8 cellular contexts compared by ENCODE assay signal in genomic region chr2:87507394-87508054, GRCh38.
DNase-seq lines count a peak whose midpoint lies in the region; ATAC-seq and TF ChIP-seq lines count a peak whose summit lies in the region.
"Not testable (repeated sequence)": the region's sequence is repeated elsewhere in the genome, so short reads cannot be mapped to it uniquely, and the experiment has no call there.

No MANE protein-coding gene starts in this region.

- DNase-seq in IMR-90; activated CD8-positive, alpha-beta memory T cell treated with anti-CD3 and anti-CD28 coated beads, Interleukin-2, amount 10 ng/mL, durations not matched to agents 7 days and 5 days; heart right ventricle; mucosa of descending colon; gastrocnemius medialis: not testable (repeated sequence)
- peak in 21 of 34 experiments; percentile 10 to 69 (median 38) for DNase-seq in T-cell
- peak; percentile 41 for DNase-seq in brain microvascular endothelial cell

- not testable (repeated sequence) for H3K9ac ChIP-seq in IMR-90 (ENCODE audit: low read depth, low read length)

- not testable (repeated sequence) for H3K36me3 Mint-ChIP-seq in T-cell; activated CD8-positive, alpha-beta memory T cell treated with anti-CD3 and anti-CD28 coated beads, Interleukin-2, amount 10 ng/mL, durations not matched to agents 7 days and 5 days

- dilution Hi-C loops in IMR-90 (cut with HindIII; ENCODE audit: low sequenced_read_pairs, unreplicated experiment), result not testable (repeated sequence)

- not testable (repeated sequence) for H3K9me3 ChIP-seq in IMR-90 (ENCODE audit: control insufficient read depth, insufficient read depth, low read length); heart right ventricle; mucosa of descending colon; gastrocnemius medialis

- H3K27ac Mint-ChIP-seq in T-cell, result peak overlapping the region in 1 of 2 donors; percentile 80
- H3K27ac Mint-ChIP-seq in activated CD8-positive, alpha-beta memory T cell treated with anti-CD3 and anti-CD28 coated beads, Interleukin-2, amount 10 ng/mL, durations not matched to agents 7 days and 5 days, result not testable (repeated sequence)

- TF ChIP-seq CTCF in IMR-90 (conservative IDR thresholded peaks at IDR 0.05; ENCODE audit: low read depth, low read length); brain microvascular endothelial cell (IDR thresholded peaks at IDR 0.05; ENCODE audit: low read depth, low read length, missing control alignments); heart right ventricle (IDR thresholded peaks at IDR 0.05); mucosa of descending colon (IDR thresholded peaks at IDR 0.05); gastrocnemius medialis (IDR thresholded peaks at IDR 0.05 in 4 of 5, conservative IDR thresholded peaks at IDR 0.05 in 1 of 5): not testable (repeated sequence)

- H3K4me1 ChIP-seq in ACC112 (ENCODE audit: control insufficient read depth, insufficient read depth, low read length, unreplicated experiment) (peaks cover 11% of the 10 kb centered on the region), heart right ventricle (peaks cover 0 to 17% (median 7%) of the 10 kb centered on the region in 9 donors)
- H3K4me1 ChIP-seq in IMR-90 (ENCODE audit: control insufficient read depth, insufficient read depth, low read length); mucosa of descending colon (ENCODE audit: low read depth); gastrocnemius medialis: not testable (repeated sequence)

- ATAC-seq in IMR-90 (ENCODE audit: low read depth) (peak; percentile 47), T-cell (replicated peaks in 1 of 4) (peak; percentile 73 to 83 (median 78)), heart right ventricle (peak; percentile 56 to 87 (median 70)), mucosa of descending colon (peak; percentile 79), gastrocnemius medialis (peak; percentile 40 to 66)
- ATAC-seq in activated CD8-positive, alpha-beta memory T cell treated with anti-CD3 and anti-CD28 coated beads, Interleukin-2, amount 10 ng/mL, durations not matched to agents 7 days and 5 days, result peak; percentile 8

- not testable (repeated sequence) for H3K36me3 ChIP-seq in ACC112 (ENCODE audit: insufficient read depth, low read length); IMR-90 (ENCODE audit: control insufficient read depth, insufficient read depth, low read length); brain microvascular endothelial cell (replicated peaks); heart right ventricle; mucosa of descending colon (ENCODE audit: low read depth); gastrocnemius medialis

- TF ChIP-seq RAD21 in IMR-90 (IDR thresholded peaks at IDR 0.05; ENCODE audit: low read length), result not testable (repeated sequence)

- H3K4me2 ChIP-seq in IMR-90 (ENCODE audit: low read depth, low read length), result not testable (repeated sequence)

- H3K4me3 ChIP-seq in ACC112 (ENCODE audit: low read depth, low read length); IMR-90 (ENCODE audit: insufficient read depth, low read depth, low read length); brain microvascular endothelial cell (ENCODE audit: low read depth, low read length); heart right ventricle; mucosa of descending colon; gastrocnemius medialis: not testable (repeated sequence)

- peaks cover 23% of the 10 kb centered on the region for H4K20me1 ChIP-seq in IMR-90 (ENCODE audit: insufficient read depth, low read length)

- H3K4ac ChIP-seq in IMR-90 (ENCODE audit: low read depth, low read length), result not testable (repeated sequence)

- not testable (repeated sequence) for H2BK120ac ChIP-seq in IMR-90 (ENCODE audit: low read depth, low read length)

- H2BK20ac ChIP-seq in IMR-90 (ENCODE audit: low read depth, low read length), result not testable (repeated sequence)

- peaks cover 0 to 24% (median 4%) of the 10 kb centered on the region in 3 donors for H3K4me1 Mint-ChIP-seq in T-cell
- peaks cover 18% of the 10 kb centered on the region for H3K4me1 Mint-ChIP-seq in activated CD8-positive, alpha-beta memory T cell treated with anti-CD3 and anti-CD28 coated beads, Interleukin-2, amount 10 ng/mL, durations not matched to agents 7 days and 5 days

- TF ChIP-seq POLR2A in IMR-90 (IDR thresholded peaks at IDR 0.05; ENCODE audit: low read depth, low read length); gastrocnemius medialis (IDR thresholded peaks at IDR 0.05): not testable (repeated sequence)

- H2BK15ac ChIP-seq in IMR-90 (ENCODE audit: low read depth, low read length), result not testable (repeated sequence)

- intact Hi-C loops in IMR-90 (cut with micrococcal nuclease); heart right ventricle (cut with DNase I); mucosa of descending colon (cut with DNase I, micrococcal nuclease); gastrocnemius medialis (cut with DNase I; ENCODE audit: low total_unique reads): not testable (repeated sequence)

- not testable (repeated sequence) for H2BK5ac ChIP-seq in IMR-90 (ENCODE audit: low read depth, low read length, poor library complexity, severe bottlenecking)

- POLR2A ChIA-PET in IMR-90 (lab: Charles Lee; ENCODE audit: unreplicated experiment); T-cell (lab: Charles Lee): not testable (repeated sequence)

- H3K23ac ChIP-seq in IMR-90 (ENCODE audit: low read depth, low read length), result not testable (repeated sequence)

- not testable (repeated sequence) for H4K5ac ChIP-seq in IMR-90 (ENCODE audit: low read depth, low read length)

- not testable (repeated sequence) for H3K27me3 Mint-ChIP-seq in T-cell; activated CD8-positive, alpha-beta memory T cell treated with anti-CD3 and anti-CD28 coated beads, Interleukin-2, amount 10 ng/mL, durations not matched to agents 7 days and 5 days

- H3K56ac ChIP-seq in IMR-90 (ENCODE audit: extremely low read depth, insufficient read depth, low read length), result not testable (repeated sequence)

- not testable (repeated sequence) for H3K18ac ChIP-seq in IMR-90 (ENCODE audit: low read depth, low read length)

- H2AK5ac ChIP-seq in IMR-90 (ENCODE audit: low read depth, low read length), result not testable (repeated sequence)

- not testable (repeated sequence) for H2AFZ ChIP-seq in ACC112 (ENCODE audit: low read length, unreplicated experiment); IMR-90 (replicated peaks; ENCODE audit: low read length, poor library complexity)

- H3K79me1 ChIP-seq in IMR-90 (ENCODE audit: low read depth in 1 of 2, low read length in 2 of 2), result not testable (repeated sequence)

- BruUV-seq in IMR-90 (replicated peaks; lab: Mats Ljungman, UMichigan), result not testable (repeated sequence)

- H3K14ac ChIP-seq in IMR-90 (replicated peaks; ENCODE audit: low read depth, low read length), result not testable (repeated sequence)

- not testable (repeated sequence) for H3K9me1 ChIP-seq in IMR-90 (ENCODE audit: insufficient read depth, low read length)

- in situ Hi-C loops in IMR-90 (cut with MboI; ENCODE audit: low sequenced_read_pairs); brain microvascular endothelial cell (cut with HindIII; ENCODE audit: low pct_ligation_motif_present, low sequenced_read_pairs); gastrocnemius medialis (cut with MboI; ENCODE audit: low sequenced_read_pairs in 4 of 4): not testable (repeated sequence)

- H3K9me3 Mint-ChIP-seq in T-cell; activated CD8-positive, alpha-beta memory T cell treated with anti-CD3 and anti-CD28 coated beads, Interleukin-2, amount 10 ng/mL, durations not matched to agents 7 days and 5 days (ENCODE audit: low read depth): not testable (repeated sequence)

- H3K79me2 ChIP-seq in ACC112 (ENCODE audit: control insufficient read depth, insufficient read depth, low read length, unreplicated experiment), result peaks cover 16% of the 10 kb centered on the region

- not testable (repeated sequence) for H2AK9ac ChIP-seq in IMR-90 (replicated peaks; ENCODE audit: low read depth, low read length, poor library complexity)

- H3K27ac ChIP-seq in ACC112 (ENCODE audit: low read depth, low read length), result peak overlapping the region; percentile 79; the same call in 1 of the 2 replicates
- H3K27ac ChIP-seq in IMR-90 (ENCODE audit: insufficient read depth, low read length); brain microvascular endothelial cell; gastrocnemius medialis: not testable (repeated sequence)
- peak overlapping the region in 1 of 10 donors; percentile 43 for H3K27ac ChIP-seq in heart right ventricle

- H4K8ac ChIP-seq in IMR-90 (ENCODE audit: low read depth in 2 of 2, low read length in 2 of 2), result not testable (repeated sequence)

- CTCF ChIA-PET in IMR-90 (lab: Yijun Ruan, JAX); T-cell (lab: Charles Lee); activated CD8-positive, alpha-beta memory T cell treated with anti-CD3 and anti-CD28 coated beads, Interleukin-2, amount 10 ng/mL, durations not matched to agents 7 days and 5 days (lab: Charles Lee): not testable (repeated sequence)

- H3K4me3 Mint-ChIP-seq in T-cell; activated CD8-positive, alpha-beta memory T cell treated with anti-CD3 and anti-CD28 coated beads, Interleukin-2, amount 10 ng/mL, durations not matched to agents 7 days and 5 days: not testable (repeated sequence)

- H3K27me3 ChIP-seq in ACC112 (ENCODE audit: insufficient read depth, low read length); IMR-90 (ENCODE audit: control insufficient read depth, insufficient read depth, low read length); brain microvascular endothelial cell (replicated peaks); heart right ventricle; gastrocnemius medialis: not testable (repeated sequence)

- H4K91ac ChIP-seq in IMR-90 (ENCODE audit: insufficient read depth, low read depth, low read length), result not testable (repeated sequence)

- no CpG with 5 or more reads among the region's 9 CpGs for WGBS in IMR-90 (ENCODE audit: extremely low coverage in 2 of 2, insufficient read length in 1 of 2), 2 experiments
- WGBS in heart right ventricle, 2 donors, result 26 to 51% methylated on average over 3 to 6 of the region's 9 CpGs

Comparison
In these comparisons a context has a peak if more than half of its experiments do, and no peak if none do; other contexts are left out.
1. ATAC-seq: peak in every context shown above with its lines; median percentile 79 in mucosa of descending colon; 78 in T-cell; 70 in heart right ventricle; 53 in gastrocnemius medialis; 47 in IMR-90; 8 in activated CD8-positive, alpha-beta memory T cell treated with anti-CD3 and anti-CD28 coated beads, Interleukin-2, amount 10 ng/mL, durations not matched to agents 7 days and 5 days.